ENCODE assay signal across 9 cellular contexts in the genomic region with DNA sequence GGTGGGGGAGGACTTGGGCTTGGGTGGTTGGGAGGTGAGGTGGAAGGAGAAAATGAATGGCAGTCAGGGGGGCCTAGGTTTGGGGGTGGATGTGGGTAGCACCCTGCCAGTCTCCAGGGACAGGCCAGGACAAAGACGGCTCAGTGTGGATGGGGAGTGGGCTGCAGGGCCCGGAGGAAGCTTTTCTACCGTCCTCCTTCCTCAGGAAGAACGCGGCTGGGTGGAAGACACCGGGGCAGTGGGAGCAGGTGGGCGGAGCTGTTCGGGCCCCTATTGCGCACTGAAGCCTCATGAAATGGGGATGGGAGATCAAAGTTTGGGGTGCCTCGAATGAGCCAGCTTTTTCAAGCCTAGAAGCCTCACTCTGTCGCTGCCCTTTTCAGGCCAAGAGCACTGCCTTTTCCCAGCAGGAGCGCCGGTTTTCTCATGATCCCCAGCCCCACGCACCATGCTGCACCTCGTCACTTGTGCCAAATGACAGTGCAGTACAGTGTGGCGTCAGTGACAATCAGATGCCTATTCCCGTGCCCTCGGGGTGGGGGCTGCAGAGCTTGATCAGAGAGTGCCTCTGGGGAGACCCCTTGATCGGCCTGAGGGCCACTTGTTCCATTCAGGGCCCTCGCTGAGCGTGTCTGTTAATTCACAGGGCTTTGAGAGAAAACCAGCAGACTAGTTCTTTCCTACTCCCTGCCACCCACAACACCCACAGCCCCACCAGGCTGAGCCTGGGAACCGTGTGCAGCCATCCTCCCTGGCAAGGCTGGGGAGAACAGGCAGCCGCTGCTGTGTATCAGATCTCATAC. TPM values are rescaled to one million over a fixed set of nuclear protein-coding genes. Genes with fewer than 3 reads are reported as not detected.
A peak's percentile ranks its signal among the peaks of the same experiment; 100 is the strongest.
DNase-seq lines count a peak whose midpoint lies in the region; ATAC-seq and TF ChIP-seq lines count a peak whose summit lies in the region.
"Had no signal": no experiment of that assay in that cellular context is flagged by ENCODE, and none has a peak within 500 bp of the region (broad histone marks: within the 10 kb centered on the region; RNA-seq: fewer than 3 reads in every experiment).

No MANE protein-coding gene starts in this region.

- no peak for ATAC-seq in stimulated activated memory B cell treated with anti-CD40 and anti-IgM and Interleukin-4, amounts not matched to agents 10 μg/mL and 1 μg/mL and 100 μg/mL, for 72 hours
- ATAC-seq in GM21515 (IDR thresholded peaks at IDR 0.05; ENCODE audit: unreplicated experiment), result no peak
- no peak for ATAC-seq in GM18907 (IDR thresholded peaks at IDR 0.05; ENCODE audit: unreplicated experiment)

- peaks cover 18% of the 10 kb centered on the region for H3K9me3 ChIP-seq in OCI-LY3 (ENCODE audit: insufficient read depth, low read length)
- H3K9me3 ChIP-seq in mammary epithelial cell (replicated peaks; ENCODE audit: insufficient read depth, low read length), result no peaks in the 10 kb centered on the region
- no peaks in the 10 kb centered on the region for H3K9me3 ChIP-seq in mesenchymal stem cell (ENCODE audit: control insufficient read depth, low read length)

- H2AK5ac ChIP-seq in mesenchymal stem cell (ENCODE audit: low read length, severe bottlenecking), result no peak overlapping the region

- peak overlapping the region in 5 of 7 donors; percentile 20 to 100 (median 93) for H3K27ac Mint-ChIP-seq in CD14-positive monocyte
- peak overlapping the region; percentile 100 for H3K27ac Mint-ChIP-seq in stimulated activated memory B cell treated with anti-CD40 and anti-IgM and Interleukin-4, amounts not matched to agents 10 μg/mL and 1 μg/mL and 100 μg/mL, for 72 hours

- H3K4me3 Mint-ChIP-seq in CD14-positive monocyte, result peak overlapping the region; percentile 95 to 96
- H3K4me3 Mint-ChIP-seq in stimulated activated memory B cell treated with anti-CD40 and anti-IgM and Interleukin-4, amounts not matched to agents 10 μg/mL and 1 μg/mL and 100 μg/mL, for 72 hours, result peak overlapping the region; percentile 92

- no peak overlapping the region for H2BK5ac ChIP-seq in mesenchymal stem cell (ENCODE audit: low read depth, low read length, poor library complexity, severe bottlenecking)

- BruUV-seq in mammary epithelial cell (replicated peaks; lab: Mats Ljungman, UMichigan), result no TSS peak

- no peak overlapping the region for H4K8ac ChIP-seq in mesenchymal stem cell (ENCODE audit: low read length)

- peaks cover 51% of the 10 kb centered on the region for H3K79me2 ChIP-seq in OCI-LY3 (ENCODE audit: low read length)
- H3K79me2 ChIP-seq in mammary epithelial cell (ENCODE audit: insufficient read depth, low read length), result peaks cover 64% of the 10 kb centered on the region

- CTCF ChIA-PET in mammary epithelial cell (lab: Charles Lee; ENCODE audit: low non-redundant PET), result no interaction called here

- H3K27me3 Mint-ChIP-seq in CD14-positive monocyte (ENCODE audit: low read depth in 3 of 3), result peaks cover 5 to 11% (median 10%) of the 10 kb centered on the region in 3 donors
- H3K27me3 Mint-ChIP-seq in stimulated activated memory B cell treated with anti-CD40 and anti-IgM and Interleukin-4, amounts not matched to agents 10 μg/mL and 1 μg/mL and 100 μg/mL, for 72 hours, result no peaks in the 10 kb centered on the region

- H3K4me2 ChIP-seq in OCI-LY3 (ENCODE audit: low read length), result peak overlapping the region; percentile 93
- H3K4me2 ChIP-seq in mammary epithelial cell (ENCODE audit: insufficient read depth, low read depth, low read length), result peak overlapping the region; percentile 86
- H3K4me2 ChIP-seq in mesenchymal stem cell (ENCODE audit: low read length, poor library complexity, severe bottlenecking), result peak overlapping the region; percentile 82

- no peak overlapping the region for H4K91ac ChIP-seq in mesenchymal stem cell (ENCODE audit: low read length)

- H2BK12ac ChIP-seq in mesenchymal stem cell (ENCODE audit: low read length in 2 of 2), result peak overlapping the region in 1 of 2 experiments; percentile 60

- no peak overlapping the region for H3K18ac ChIP-seq in mesenchymal stem cell (ENCODE audit: low read depth in 1 of 2, low read length in 2 of 2)

- no peak for TF ChIP-seq CTCF in CD14-positive monocyte (IDR thresholded peaks at IDR 0.05)
- no peak for TF ChIP-seq CTCF in OCI-LY3 (IDR thresholded peaks at IDR 0.05; ENCODE audit: low read depth, low read length)
- no peak for TF ChIP-seq CTCF in mammary epithelial cell (conservative IDR thresholded peaks at IDR 0.05 in 1 of 2, IDR thresholded peaks at IDR 0.05 in 1 of 2; ENCODE audit: extremely low read depth in 1 of 2, insufficient read depth in 1 of 2, low read depth in 1 of 2, low read length in 2 of 2)

- H3K36me3 ChIP-seq in OCI-LY3 (replicated peaks; ENCODE audit: low read depth, low read length) (peaks cover 40% of the 10 kb centered on the region), mammary epithelial cell (ENCODE audit: insufficient read depth, low read length) (peaks cover 6% of the 10 kb centered on the region), mesenchymal stem cell (ENCODE audit: control insufficient read depth in 1 of 2, insufficient read depth in 2 of 2, low read depth in 1 of 2, low read length in 2 of 2) (peaks cover 23 to 33% of the 10 kb centered on the region in 2 experiments)

- H2BK120ac ChIP-seq in mesenchymal stem cell (ENCODE audit: low read depth, low read length), result no peak overlapping the region

- in situ Hi-C loops in mammary epithelial cell (cut with MboI; ENCODE audit: low sequenced_read_pairs in 2 of 2), result no loop called here

- WGBS in mammary epithelial cell (ENCODE audit: low coverage, missing lambda C conversion rate), result 3% methylated on average over 12 of the region's 23 CpGs
- WGBS in mesenchymal stem cell, result 44% methylated on average over 23 of the region's 23 CpGs

- dilution Hi-C loops in mammary epithelial cell (cut with HindIII; ENCODE audit: low sequenced_read_pairs), result no loop called here

- intact Hi-C loops in CD14-positive monocyte (cut with micrococcal nuclease) (loop anchor here in 1 of 2 donors (10.0 kb wide), 1 partner anchor 48 kb away; no protein-coding TSS in a partner anchor), mammary epithelial cell (cut with micrococcal nuclease) (loop anchor here (5.0 kb wide), 1 partner anchor 55 kb away; no protein-coding TSS in a partner anchor)

- H3K4ac ChIP-seq in mesenchymal stem cell (ENCODE audit: low read depth in 1 of 2, low read length in 2 of 2), result peak overlapping the region in 1 of 2 experiments; percentile 8

- H3K9me3 Mint-ChIP-seq in CD14-positive monocyte, result peaks cover 4 to 20% (median 14%) of the 10 kb centered on the region in 7 donors
- H3K9me3 Mint-ChIP-seq in stimulated activated memory B cell treated with anti-CD40 and anti-IgM and Interleukin-4, amounts not matched to agents 10 μg/mL and 1 μg/mL and 100 μg/mL, for 72 hours, result peaks cover 9% of the 10 kb centered on the region

- peaks cover 21% of the 10 kb centered on the region for H3K79me1 ChIP-seq in mesenchymal stem cell (replicated peaks; ENCODE audit: low read length, poor library complexity, severe bottlenecking)

- no peaks in the 10 kb centered on the region; the same call in 1 of the 2 replicates for H3K27me3 ChIP-seq in OCI-LY3 (ENCODE audit: low read depth, low read length)
- no peaks in the 10 kb centered on the region for H3K27me3 ChIP-seq in mammary epithelial cell (ENCODE audit: insufficient read depth, low read length)
- H3K27me3 ChIP-seq in mesenchymal stem cell (ENCODE audit: control insufficient read depth in 1 of 2, insufficient read depth in 1 of 2, low read length in 2 of 2), result no peaks in the 10 kb centered on the region

- H3K36me3 Mint-ChIP-seq in CD14-positive monocyte, result peaks cover 31 to 36% of the 10 kb centered on the region in 2 donors
- peaks cover 36% of the 10 kb centered on the region for H3K36me3 Mint-ChIP-seq in stimulated activated memory B cell treated with anti-CD40 and anti-IgM and Interleukin-4, amounts not matched to agents 10 μg/mL and 1 μg/mL and 100 μg/mL, for 72 hours

- peak overlapping the region in 1 of 2 experiments; percentile 95 for H3K14ac ChIP-seq in mesenchymal stem cell (ENCODE audit: low read length in 2 of 2)

- H3K27ac ChIP-seq in OCI-LY3 (ENCODE audit: low read length), result no peak overlapping the region
- peak overlapping the region; percentile 86 for H3K27ac ChIP-seq in mammary epithelial cell (ENCODE audit: insufficient read depth, low read depth, low read length)
- H3K27ac ChIP-seq in mesenchymal stem cell (ENCODE audit: low read length, poor library complexity, severe bottlenecking), result peak overlapping the region; percentile 15

- H3K9ac ChIP-seq in OCI-LY3 (ENCODE audit: low read length) (peak overlapping the region; percentile 100), mammary epithelial cell (ENCODE audit: insufficient read depth, low read length) (peak overlapping the region; percentile 100), mesenchymal stem cell (ENCODE audit: low read length) (peak overlapping the region; percentile 100)

- peak overlapping the region in 1 of 2 experiments; percentile 65 for H3K23ac ChIP-seq in mesenchymal stem cell (ENCODE audit: low read length in 2 of 2)

- H2AFZ ChIP-seq in OCI-LY3 (ENCODE audit: low read depth, low read length) (no peak overlapping the region), mammary epithelial cell (ENCODE audit: low read depth, low read length) (no peak overlapping the region), mesenchymal stem cell (ENCODE audit: low read depth, low read length) (no peak overlapping the region)

- peaks cover 39% of the 10 kb centered on the region for H3K4me1 Mint-ChIP-seq in CD14-positive monocyte
- peaks cover 33% of the 10 kb centered on the region for H3K4me1 Mint-ChIP-seq in stimulated activated memory B cell treated with anti-CD40 and anti-IgM and Interleukin-4, amounts not matched to agents 10 μg/mL and 1 μg/mL and 100 μg/mL, for 72 hours

- H3K4me1 ChIP-seq in OCI-LY3 (ENCODE audit: low read length) (peaks cover 19% of the 10 kb centered on the region), mammary epithelial cell (ENCODE audit: insufficient read depth, low read length) (peaks cover 28% of the 10 kb centered on the region), mesenchymal stem cell (ENCODE audit: control insufficient read depth, insufficient read depth, low read depth, low read length) (peaks cover 26% of the 10 kb centered on the region)

- DNase-seq in CD14-positive monocyte (ENCODE audit: low spot score) (no peak), mammary epithelial cell (no peak), mesenchymal stem cell (no peak), NCI-H69 (lab: John Stamatoyannopoulos, UW) (no peak)

- H3K4me3 ChIP-seq in OCI-LY3 (ENCODE audit: low read length) (peak overlapping the region; percentile 99), mammary epithelial cell (replicated peaks in 1 of 3; ENCODE audit: insufficient read depth in 1 of 3, low read depth in 2 of 3, low read length in 3 of 3) (peak overlapping the region; percentile 97 to 98 (median 98)), mesenchymal stem cell (ENCODE audit: insufficient read depth in 1 of 2, low read depth in 1 of 2, low read length in 2 of 2) (peak overlapping the region; percentile 94 to 98)

- H4K20me1 ChIP-seq in OCI-LY3 (ENCODE audit: insufficient read depth, low read length) (peaks cover 44% of the 10 kb centered on the region), mammary epithelial cell (ENCODE audit: insufficient read depth, low read length) (no peaks in the 10 kb centered on the region)

- H2BK15ac ChIP-seq in mesenchymal stem cell (ENCODE audit: low read depth, poor library complexity, severe bottlenecking), result no peak overlapping the region

RNA-seq across cellular contexts. Expression of gene CALM3, which starts 1.5 kb away (rescaled TPM):
- polyA plus RNA-seq in CD14-positive monocyte, result 100 to 1,000 TPM; 165 to 177 TPM
- total RNA-seq in mammary epithelial cell, result 100 to 1,000 TPM in 1 of 2 donors, 10 to 100 TPM in 1; 97.4 to 206 TPM
- polyA plus RNA-seq in mammary epithelial cell, result 426 TPM
- 248 TPM for polyA minus RNA-seq in mammary epithelial cell
- polyA plus RNA-seq in mesenchymal stem cell (2013, experiment 1 of 2), result 253 TPM
- polyA plus RNA-seq in mesenchymal stem cell (2013, experiment 2 of 2), result 257 TPM

RNA-seq across cellular contexts. Expression of gene PTGIR, which starts 22.3 kb away (rescaled TPM):
- polyA plus RNA-seq in CD14-positive monocyte (10 to 100 TPM; 12.8 to 14.1 TPM), mammary epithelial cell (not detected)
- under 1 TPM in 1 of 2 donors, not detected in 1; under 0.01 TPM for total RNA-seq in mammary epithelial cell
- not detected for polyA minus RNA-seq in mammary epithelial cell
- polyA plus RNA-seq in mesenchymal stem cell (2013, experiment 1 of 2), result 20.7 TPM
- polyA plus RNA-seq in mesenchymal stem cell (2013, experiment 2 of 2), result 19.9 TPM
- total RNA-seq: renal cortical epithelial cell had no signal

RNA-seq across cellular contexts. Expression of gene GNG8, which starts 33.4 kb away (rescaled TPM):
- polyA plus RNA-seq in CD14-positive monocyte (not detected), mammary epithelial cell (not detected)
- not detected for total RNA-seq in mammary epithelial cell
- polyA minus RNA-seq in mammary epithelial cell, result not detected
- polyA plus RNA-seq in mesenchymal stem cell (2013, experiment 1 of 2), result not detected
- polyA plus RNA-seq in mesenchymal stem cell (2013, experiment 2 of 2), result 1.3 TPM
- total RNA-seq: renal cortical epithelial cell had no signal

RNA-seq across cellular contexts. Expression of gene DACT3, which starts 58.4 kb away (rescaled TPM):
- under 1 TPM; 0.05 to 0.09 TPM for polyA plus RNA-seq in CD14-positive monocyte
- under 1 TPM; 0.31 to 0.33 TPM for total RNA-seq in mammary epithelial cell
- 0.07 TPM for polyA plus RNA-seq in mammary epithelial cell
- not detected for polyA minus RNA-seq in mammary epithelial cell
- polyA plus RNA-seq in mesenchymal stem cell (2013, experiment 1 of 2), result 25.9 TPM
- polyA plus RNA-seq in mesenchymal stem cell (2013, experiment 2 of 2), result 26.2 TPM
- total RNA-seq: renal cortical epithelial cell had no signal

Comparison
In these comparisons a context has a peak if more than half of its experiments do, and no peak if none do; other contexts are left out.
1. RNA of gene PTGIR, which starts 22.3 kb away (polyA plus RNA-seq): 12.8 to 14.1 TPM in CD14-positive monocyte; not detected in mammary epithelial cell (single experiment); every median in the first group is over 10 times any median in the second.
2. Peak in every context shown above with its lines, with median percentiles within 50 percentile points of each other: H3K4me2 ChIP-seq, H3K4me3 ChIP-seq and H3K9ac ChIP-seq.